Comparison of ENCODE assay signal across 28 cellular contexts in the genomic region with DNA sequence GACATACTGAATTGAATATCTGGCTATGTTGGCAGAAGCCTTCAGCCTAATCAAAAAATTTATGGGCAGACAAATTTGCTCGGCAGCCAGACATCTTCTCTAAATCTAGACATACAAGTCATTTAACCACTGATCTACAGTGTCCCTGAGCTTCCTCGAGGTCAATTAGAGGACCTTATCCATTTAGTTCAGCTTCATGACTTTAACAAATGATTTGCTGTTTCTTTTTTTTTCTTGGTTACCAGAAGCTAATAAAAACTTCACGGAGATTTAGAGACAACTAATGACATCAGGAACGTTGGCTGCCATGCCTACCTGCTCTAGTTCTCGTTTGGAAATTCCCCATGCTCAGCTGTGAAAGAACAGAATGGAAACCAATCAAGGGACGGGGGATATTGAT.
"Had no signal": no experiment of that assay in that cellular context is flagged by ENCODE, and none has a peak within 500 bp of the region (broad histone marks: within the 10 kb centered on the region; RNA-seq: fewer than 3 reads in every experiment).

No MANE protein-coding gene starts in this region.

- H3K9me3 Mint-ChIP-seq: activated T-cell treated with anti-CD3 and anti-CD28 coated beads, Interleukin-2, amount 50 U/mL, for 72 hours; brain; naive thymus-derived CD8-positive, alpha-beta T cell; stimulated activated memory B cell treated with anti-CD40 and anti-IgM and Interleukin-4, amounts not matched to agents 10 μg/mL and 1 μg/mL and 100 μg/mL, for 72 hours; WTC11 had no signal

- H3K4me3 Mint-ChIP-seq: activated naive CD8-positive, alpha-beta T cell; activated T-cell treated with anti-CD3 and anti-CD28 coated beads, Interleukin-2, amount 50 U/mL, for 72 hours; brain; naive thymus-derived CD8-positive, alpha-beta T cell; neural progenitor cell; stimulated activated memory B cell treated with anti-CD40 and anti-IgM and Interleukin-4, amounts not matched to agents 10 μg/mL and 1 μg/mL and 100 μg/mL, for 72 hours; T-helper 17 cell; WTC11 had no signal

- H3K36me3 Mint-ChIP-seq: brain; naive thymus-derived CD8-positive, alpha-beta T cell; stimulated activated memory B cell treated with anti-CD40 and anti-IgM and Interleukin-4, amounts not matched to agents 10 μg/mL and 1 μg/mL and 100 μg/mL, for 72 hours; WTC11 had no signal

- ATAC-seq: activated T-cell treated with anti-CD3 and anti-CD28 coated beads, Interleukin-2, amount 50 U/mL, for 72 hours; gastroesophageal sphincter; left cardiac atrium; naive thymus-derived CD8-positive, alpha-beta T cell; psoas muscle; stimulated activated memory B cell treated with anti-CD40 and anti-IgM and Interleukin-4, amounts not matched to agents 10 μg/mL and 1 μg/mL and 100 μg/mL, for 72 hours; T-helper 17 cell; upper lobe of right lung; WTC11 had no signal

- DNase-seq: activated CD4-positive, alpha-beta T cell treated with anti-CD3 and anti-CD28 coated beads, Interleukin-2, amount 50 U/mL, for 1 hour; activated naive CD4-positive, alpha-beta T cell; activated T-cell treated with anti-CD3 and anti-CD28 coated beads for 4 hours; activated T-cell treated with anti-CD3 and anti-CD28 coated beads, Interleukin-2, amount 50 U/mL, for 72 hours; aorta; cerebellar nuclear complex; colonic mucosa; effector CD8-positive, alpha-beta T cell; erythroblast; left cardiac atrium; mammary epithelial cell; midbrain; naive thymus-derived CD8-positive, alpha-beta T cell; occipital lobe; psoas muscle; stimulated activated CD4-positive, alpha-beta T cell treated with anti-CD3 and anti-CD28 coated beads, Interleukin-1b, Interleukin-23, amount 100 ng/mL, for 48 hours; stimulated activated CD4-positive, alpha-beta T cell treated with anti-CD3 and anti-CD28 coated beads, Interleukin-4, amount 100 ng/mL, for 4 hours; stimulated activated CD8-positive, alpha-beta memory T cell treated with anti-CD3 and anti-CD28 coated beads, Interleukin-4, amount 100 ng/mL, for 48 hours; stomach; T-helper 17 cell; thyroid gland; upper lobe of right lung had no signal

- H3K27me3 Mint-ChIP-seq: activated naive CD8-positive, alpha-beta T cell; naive thymus-derived CD8-positive, alpha-beta T cell; T-helper 17 cell had no signal

- H3K27ac Mint-ChIP-seq: activated naive CD8-positive, alpha-beta T cell; activated T-cell treated with anti-CD3 and anti-CD28 coated beads, Interleukin-2, amount 50 U/mL, for 72 hours; brain; neural progenitor cell; stimulated activated memory B cell treated with anti-CD40 and anti-IgM and Interleukin-4, amounts not matched to agents 10 μg/mL and 1 μg/mL and 100 μg/mL, for 72 hours; T-helper 17 cell; WTC11 had no signal
